ENCODE assay signal across 15 cellular contexts in genomic region chr15:41250745-41251144, GRCh38. TPM values are rescaled to one million over a fixed set of nuclear protein-coding genes. Genes with fewer than 3 reads are reported as not detected.
"Had no signal": no experiment of that assay in that cellular context is flagged by ENCODE, and none has a peak within 500 bp of the region (broad histone marks: within the 10 kb centered on the region; RNA-seq: fewer than 3 reads in every experiment).

No MANE protein-coding gene starts in this region.

RNA-seq across cellular contexts. Expression of gene EXD1, which starts 20.2 kb away (rescaled TPM):
- total RNA-seq: heart left ventricle, kidney, left ventricle myocardium superior, mesenteric fat pad, natural killer cell, osteocyte, posterior vena cava, psoas muscle, skeletal muscle tissue, subcutaneous adipose tissue, thoracic aorta, tibial nerve, urinary bladder, vagina had no signal
- polyA plus RNA-seq: heart left ventricle, immature natural killer cell, urinary bladder had no signal
